In genomic region chr2:37472959-37473358, GRCh38 we compare ENCODE assay signal across 11 cellular contexts.
DNase-seq lines count a peak whose midpoint lies in the region; ATAC-seq and TF ChIP-seq lines count a peak whose summit lies in the region.
"Had no signal": no experiment of that assay in that cellular context is flagged by ENCODE, and none has a peak within 500 bp of the region (broad histone marks: within the 10 kb centered on the region; RNA-seq: fewer than 3 reads in every experiment).

No MANE protein-coding gene starts in this region.

- H3K4me1 ChIP-seq in body of pancreas (no peaks in the 10 kb centered on the region), esophagus muscularis mucosa (peaks cover 11 to 56% (median 48%) of the 10 kb centered on the region in 4 donors)

- TF ChIP-seq POLR2A in body of pancreas (IDR thresholded peaks at IDR 0.05) (no peak), esophagus muscularis mucosa (IDR thresholded peaks at IDR 0.05; ENCODE audit: low read depth) (no peak)

- intact Hi-C loops in body of pancreas (cut with DNase I) = no loop called here
- intact Hi-C loops in esophagus muscularis mucosa (cut with DNase I) = no loop called here

- DNase-seq in DMS79 treated with DMSO at 0.1 percent for 48 hours (lab: John Stamatoyannopoulos, UW) = peak; percentile 94
- peak; percentile 92 for DNase-seq in NCI-H2029 (lab: John Stamatoyannopoulos, UW)
- DNase-seq in body of pancreas = peak in 1 of 4 donors; percentile 22
- DNase-seq in myocyte (ENCODE audit: low read depth) = peak; percentile 71
- DNase-seq in NCI-H2107 treated with DMSO at 0.1 percent for 48 hours (lab: John Stamatoyannopoulos, UW; ENCODE audit: unreplicated experiment) = no peak
- no peak for DNase-seq in esophagus muscularis mucosa (ENCODE audit: extremely low spot score)
- DNase-seq in SKM-1 treated with dmso at 0.1 percent for 144 hours (lab: John Stamatoyannopoulos, UW; ENCODE audit: unreplicated experiment) = no peak
- DNase-seq: activated naive CD8-positive, alpha-beta T cell treated with anti-CD3 and anti-CD28 coated beads, Interleukin-2, amount 10 ng/mL, durations not matched to agents 7 days and 5 days; glutamatergic neuron; NCI-H526 treated with DMSO at 0.1 percent for 48 hours had no signal

- no peaks in the 10 kb centered on the region for H3K9me3 ChIP-seq in body of pancreas
- no peaks in the 10 kb centered on the region for H3K9me3 ChIP-seq in esophagus muscularis mucosa

- H3K27me3 ChIP-seq in body of pancreas = no peaks in the 10 kb centered on the region
- H3K27me3 ChIP-seq in esophagus muscularis mucosa = no peaks in the 10 kb centered on the region

- WGBS in body of pancreas, 2 donors = 21 to 31% methylated on average over 2 of the region's 2 CpGs
- 22% methylated on average over 2 of the region's 2 CpGs for WGBS in esophagus muscularis mucosa

- peak; percentile 18 for ATAC-seq in body of pancreas
- ATAC-seq in GM18868 (IDR thresholded peaks at IDR 0.05; ENCODE audit: unreplicated experiment) = no peak

- H3K4me3 ChIP-seq in body of pancreas (no peak overlapping the region), esophagus muscularis mucosa (no peak overlapping the region)

- TF ChIP-seq EP300 in esophagus muscularis mucosa (IDR thresholded peaks at IDR 0.05) = no peak

- H3K36me3 ChIP-seq in body of pancreas (replicated peaks in 1 of 2; ENCODE audit: insufficient read depth in 1 of 2, low read depth in 2 of 2) = no peaks in the 10 kb centered on the region
- no peaks in the 10 kb centered on the region for H3K36me3 ChIP-seq in esophagus muscularis mucosa

- TF ChIP-seq CTCF in body of pancreas (IDR thresholded peaks at IDR 0.05) = no peak
- no peak for TF ChIP-seq CTCF in esophagus muscularis mucosa (IDR thresholded peaks at IDR 0.05)

- no peak overlapping the region for H3K27ac ChIP-seq in body of pancreas
- peak overlapping the region in 2 of 4 donors; percentile 36 to 40 for H3K27ac ChIP-seq in esophagus muscularis mucosa (replicated peaks in 1 of 4)

Comparison
In these comparisons a context has a peak if more than half of its experiments do, and no peak if none do; other contexts are left out.
1. DNase-seq: peak in DMS79 treated with DMSO at 0.1 percent for 48 hours (single experiment), NCI-H2029 (single experiment) and myocyte (single experiment); none in NCI-H2107 treated with DMSO at 0.1 percent for 48 hours (single experiment), esophagus muscularis mucosa (single experiment) and SKM-1 treated with dmso at 0.1 percent for 144 hours (single experiment).